In genomic region chr4:70714061-70714468, GRCh38 we compare ENCODE assay signal across 1 cellular context.
TF ChIP-seq lines count a peak whose summit lies in the region.

No MANE protein-coding gene starts in this region.

TF ChIP-seq in HepG2, 621 proteins besides CTCF, POLR2A, EP300 and RAD21 (continues in another document):
- TF ChIP-seq SRY (CRISPR knock-in tag; IDR thresholded peaks at IDR 0.05) (no peak), ZNF431 (CRISPR knock-in tag; IDR thresholded peaks at IDR 0.05; ENCODE audit: borderline replicate concordance, low read depth) (no peak), ZNF432 (CRISPR knock-in tag; IDR thresholded peaks at IDR 0.05; ENCODE audit: borderline replicate concordance) (no peak), ZNF12 (CRISPR knock-in tag; IDR thresholded peaks at IDR 0.05) (peak; percentile 82; the same call in 1 of the 2 replicates), MEF2D (CRISPR knock-in tag; IDR thresholded peaks at IDR 0.05) (no peak), RARA (CRISPR knock-in tag; IDR thresholded peaks at IDR 0.05) (no peak; the same call in 1 of the 2 replicates), ZKSCAN8 (CRISPR knock-in tag; IDR thresholded peaks at IDR 0.05; ENCODE audit: borderline replicate concordance) (peak; percentile 53; the same call in 1 of the 2 replicates), MAFK (conservative IDR thresholded peaks at IDR 0.05 in 1 of 2, IDR thresholded peaks at IDR 0.05 in 1 of 2; ENCODE audit: low read length in 2 of 2) (peak; percentile 32 to 72; a peak in 3 of 4 replicates), MIXL1 (CRISPR knock-in tag; IDR thresholded peaks at IDR 0.05) (0 out of 2 replicates have a peak, but pooled peaks have one; percentile 11), ADNP (CRISPR knock-in tag; IDR thresholded peaks at IDR 0.05) (no peak), THAP11 (CRISPR knock-in tag; IDR thresholded peaks at IDR 0.05) (peak; percentile 47; the same call in 1 of the 2 replicates), ZEB1 (IDR thresholded peaks at IDR 0.05; ENCODE audit: insufficient replicate concordance, low read depth) (no peak), CREB1 (IDR thresholded peaks at IDR 0.05) (no peak), CREB1 (CRISPR knock-in tag; IDR thresholded peaks at IDR 0.05) (0 out of 2 replicates have a peak, but pooled peaks have one; percentile 20), HNF4A (CRISPR knock-in tag; IDR thresholded peaks at IDR 0.05) (peak; percentile 88), DMAP1 (CRISPR knock-in tag; IDR thresholded peaks at IDR 0.05) (0 out of 2 replicates have a peak, but pooled peaks have one; percentile 30), ZNF772 (CRISPR knock-in tag; IDR thresholded peaks at IDR 0.05) (no peak), RXRA (CRISPR knock-in tag; IDR thresholded peaks at IDR 0.05) (no peak), CEBPB (IDR thresholded peaks at IDR 0.05; ENCODE audit: borderline replicate concordance, low read depth, low read length) (peak; percentile 76), ISX (CRISPR knock-in tag; conservative IDR thresholded peaks at IDR 0.05) (no peak), ARID5B (CRISPR knock-in tag; IDR thresholded peaks at IDR 0.05) (peak; percentile 74), MXD4 (CRISPR knock-in tag; IDR thresholded peaks at IDR 0.05) (peak; percentile 60; the same call in 1 of the 2 replicates), YEATS4 (CRISPR knock-in tag; IDR thresholded peaks at IDR 0.05; ENCODE audit: borderline replicate concordance) (0 out of 2 replicates have a peak, but pooled peaks have one; percentile 25), ZNF713 (CRISPR knock-in tag; IDR thresholded peaks at IDR 0.05) (no peak), ZNF143 (CRISPR knock-in tag; IDR thresholded peaks at IDR 0.05) (no peak), ZNF264 (CRISPR knock-in tag; IDR thresholded peaks at IDR 0.05) (0 out of 2 replicates have a peak, but pooled peaks have one; percentile 32), SOX6 (IDR thresholded peaks at IDR 0.05) (no peak), SOX6 (CRISPR knock-in tag; IDR thresholded peaks at IDR 0.05) (no peak), GTF2F1 (IDR thresholded peaks at IDR 0.05; ENCODE audit: low read length) (no peak), ZSCAN29 (CRISPR knock-in tag; conservative IDR thresholded peaks at IDR 0.05) (no peak), PRDM4 (CRISPR knock-in tag; IDR thresholded peaks at IDR 0.05; ENCODE audit: borderline replicate concordance) (no peak), TAF1 (CRISPR knock-in tag; IDR thresholded peaks at IDR 0.05) (no peak), ZNF577 (CRISPR knock-in tag; IDR thresholded peaks at IDR 0.05; ENCODE audit: borderline replicate concordance, low read depth) (no peak), PAXIP1 (CRISPR knock-in tag; conservative IDR thresholded peaks at IDR 0.05) (peak; percentile 45), CBX5 (CRISPR knock-in tag; IDR thresholded peaks at IDR 0.05; ENCODE audit: borderline replicate concordance) (0 out of 2 replicates have a peak, but pooled peaks have one; percentile 42), KAT8 (CRISPR knock-in tag; IDR thresholded peaks at IDR 0.05) (0 out of 2 replicates have a peak, but pooled peaks have one; percentile 28), SIX1 (CRISPR knock-in tag; IDR thresholded peaks at IDR 0.05; ENCODE audit: borderline replicate concordance) (no peak), HOXA3 (CRISPR knock-in tag; IDR thresholded peaks at IDR 0.05) (peak; percentile 39; the same call in 1 of the 2 replicates), KLF16 (CRISPR knock-in tag; IDR thresholded peaks at IDR 0.05) (peak in 1 of 2 experiments; percentile 33; a peak in 1 of 4 replicates), TRIM22 (IDR thresholded peaks at IDR 0.05) (no peak), ZSCAN9 (CRISPR knock-in tag; IDR thresholded peaks at IDR 0.05; ENCODE audit: borderline replicate concordance) (peak; percentile 52; the same call in 1 of the 2 replicates), IKZF5 (CRISPR knock-in tag; IDR thresholded peaks at IDR 0.05) (peak; percentile 59; the same call in 1 of the 2 replicates)
- TF ChIP-seq, protein P1, sequence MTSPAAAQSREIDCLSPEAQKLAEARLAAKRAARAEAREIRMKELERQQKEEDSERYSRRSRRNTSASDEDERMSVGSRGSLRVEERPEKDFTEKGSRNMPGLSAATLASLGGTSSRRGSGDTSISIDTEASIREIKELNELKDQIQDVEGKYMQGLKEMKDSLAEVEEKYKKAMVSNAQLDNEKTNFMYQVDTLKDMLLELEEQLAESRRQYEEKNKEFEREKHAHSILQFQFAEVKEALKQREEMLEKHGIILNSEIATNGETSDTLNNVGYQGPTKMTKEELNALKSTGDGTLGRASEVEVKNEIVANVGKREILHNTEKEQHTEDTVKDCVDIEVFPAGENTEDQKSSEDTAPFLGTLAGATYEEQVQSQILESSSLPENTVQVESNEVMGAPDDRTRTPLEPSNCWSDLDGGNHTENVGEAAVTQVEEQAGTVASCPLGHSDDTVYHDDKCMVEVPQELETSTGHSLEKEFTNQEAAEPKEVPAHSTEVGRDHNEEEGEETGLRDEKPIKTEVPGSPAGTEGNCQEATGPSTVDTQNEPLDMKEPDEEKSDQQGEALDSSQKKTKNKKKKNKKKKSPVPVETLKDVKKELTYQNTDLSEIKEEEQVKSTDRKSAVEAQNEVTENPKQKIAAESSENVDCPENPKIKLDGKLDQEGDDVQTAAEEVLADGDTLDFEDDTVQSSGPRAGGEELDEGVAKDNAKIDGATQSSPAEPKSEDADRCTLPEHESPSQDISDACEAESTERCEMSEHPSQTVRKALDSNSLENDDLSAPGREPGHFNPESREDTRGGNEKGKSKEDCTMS (CRISPR knock-in tag; conservative IDR thresholded peaks at IDR 0.05), result no peak
- TF ChIP-seq, protein P2, sequence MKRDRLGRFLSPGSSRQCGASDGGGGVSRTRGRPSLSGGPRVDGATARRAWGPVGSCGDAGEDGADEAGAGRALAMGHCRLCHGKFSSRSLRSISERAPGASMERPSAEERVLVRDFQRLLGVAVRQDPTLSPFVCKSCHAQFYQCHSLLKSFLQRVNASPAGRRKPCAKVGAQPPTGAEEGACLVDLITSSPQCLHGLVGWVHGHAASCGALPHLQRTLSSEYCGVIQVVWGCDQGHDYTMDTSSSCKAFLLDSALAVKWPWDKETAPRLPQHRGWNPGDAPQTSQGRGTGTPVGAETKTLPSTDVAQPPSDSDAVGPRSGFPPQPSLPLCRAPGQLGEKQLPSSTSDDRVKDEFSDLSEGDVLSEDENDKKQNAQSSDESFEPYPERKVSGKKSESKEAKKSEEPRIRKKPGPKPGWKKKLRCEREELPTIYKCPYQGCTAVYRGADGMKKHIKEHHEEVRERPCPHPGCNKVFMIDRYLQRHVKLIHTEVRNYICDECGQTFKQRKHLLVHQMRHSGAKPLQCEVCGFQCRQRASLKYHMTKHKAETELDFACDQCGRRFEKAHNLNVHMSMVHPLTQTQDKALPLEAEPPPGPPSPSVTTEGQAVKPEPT (CRISPR knock-in tag; IDR thresholded peaks at IDR 0.05; ENCODE audit: low read depth), result no peak
- TF ChIP-seq, protein P3, sequence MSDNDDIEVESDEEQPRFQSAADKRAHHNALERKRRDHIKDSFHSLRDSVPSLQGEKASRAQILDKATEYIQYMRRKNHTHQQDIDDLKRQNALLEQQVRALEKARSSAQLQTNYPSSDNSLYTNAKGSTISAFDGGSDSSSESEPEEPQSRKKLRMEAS (IDR thresholded peaks at IDR 0.05), result peak; percentile 78
- TF ChIP-seq, protein P4, sequence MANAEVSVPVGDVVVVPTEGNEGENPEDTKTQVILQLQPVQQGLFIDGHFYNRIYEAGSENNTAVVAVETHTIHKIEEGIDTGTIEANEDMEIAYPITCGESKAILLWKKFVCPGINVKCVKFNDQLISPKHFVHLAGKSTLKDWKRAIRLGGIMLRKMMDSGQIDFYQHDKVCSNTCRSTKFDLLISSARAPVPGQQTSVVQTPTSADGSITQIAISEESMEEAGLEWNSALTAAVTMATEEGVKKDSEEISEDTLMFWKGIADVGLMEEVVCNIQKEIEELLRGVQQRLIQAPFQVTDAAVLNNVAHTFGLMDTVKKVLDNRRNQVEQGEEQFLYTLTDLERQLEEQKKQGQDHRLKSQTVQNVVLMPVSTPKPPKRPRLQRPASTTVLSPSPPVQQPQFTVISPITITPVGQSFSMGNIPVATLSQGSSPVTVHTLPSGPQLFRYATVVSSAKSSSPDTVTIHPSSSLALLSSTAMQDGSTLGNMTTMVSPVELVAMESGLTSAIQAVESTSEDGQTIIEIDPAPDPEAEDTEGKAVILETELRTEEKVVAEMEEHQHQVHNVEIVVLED (CRISPR knock-in tag; IDR thresholded peaks at IDR 0.05; ENCODE audit: borderline replicate concordance), result no peak
